ENCODE assay signal across 9 cellular contexts in the genomic region with DNA sequence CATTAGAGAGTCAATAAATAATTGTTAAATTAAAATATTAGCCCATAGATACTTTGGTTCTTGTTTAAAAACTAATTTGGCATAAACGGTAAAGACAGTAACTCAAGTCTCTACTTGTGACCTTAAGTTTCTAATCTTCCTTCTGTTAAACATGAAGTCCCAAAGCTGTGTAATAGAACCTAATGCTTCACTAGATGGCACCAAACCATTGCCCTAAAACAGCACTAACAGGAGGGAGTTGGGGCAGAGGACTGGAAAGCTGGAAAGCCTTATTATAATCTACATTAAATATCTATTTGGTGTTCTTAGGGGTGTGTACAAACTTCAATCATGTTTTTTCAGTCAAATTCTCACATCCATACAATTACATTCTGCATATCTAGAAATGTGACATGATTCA.
DNase-seq lines count a peak whose midpoint lies in the region; ATAC-seq and TF ChIP-seq lines count a peak whose summit lies in the region.
"Had no signal": no experiment of that assay in that cellular context is flagged by ENCODE, and none has a peak within 500 bp of the region (broad histone marks: within the 10 kb centered on the region; RNA-seq: fewer than 3 reads in every experiment).

No MANE protein-coding gene starts in this region.

- H3K27me3 ChIP-seq in effector memory CD4-positive, alpha-beta T cell (replicated peaks; ENCODE audit: control insufficient read depth, insufficient read depth, low read length, poor library complexity, severe bottlenecking) = no peaks in the 10 kb centered on the region

- POLR2A ChIA-PET in WTC11 (lab: Charles Lee) = no interaction called here

- CTCF ChIA-PET in WTC11 (lab: Charles Lee) = interaction anchor here (1.0 to 1.6 kb wide), 7 partner anchors 24 to 614 kb away, joined by 3 to 7 read pairs (median 4); a partner anchor contains a TSS

- no peaks in the 10 kb centered on the region for H3K9me3 Mint-ChIP-seq in WTC11

- no peaks in the 10 kb centered on the region for H3K4me1 Mint-ChIP-seq in WTC11

- H3K27me3 Mint-ChIP-seq in WTC11 (ENCODE audit: low read depth) = no peaks in the 10 kb centered on the region

- no peak overlapping the region for H3K27ac Mint-ChIP-seq in WTC11

- H3K27ac ChIP-seq in effector memory CD4-positive, alpha-beta T cell (ENCODE audit: insufficient read depth, low read length, poor library complexity, severe bottlenecking) = no peak overlapping the region

- H3K4me3 Mint-ChIP-seq in WTC11 = no peak overlapping the region

- H3K9me3 ChIP-seq in effector memory CD4-positive, alpha-beta T cell (ENCODE audit: control insufficient read depth, low read length) = no peaks in the 10 kb centered on the region
- H3K9me3 ChIP-seq: mucosa of descending colon had no signal

- no peaks in the 10 kb centered on the region for H3K36me3 ChIP-seq in effector memory CD4-positive, alpha-beta T cell (ENCODE audit: control insufficient read depth, insufficient read depth, low read length)

- H3K4me1 ChIP-seq in effector memory CD4-positive, alpha-beta T cell (ENCODE audit: control insufficient read depth, insufficient read depth, low read length, poor library complexity, severe bottlenecking) = no peaks in the 10 kb centered on the region

- H3K36me3 Mint-ChIP-seq in WTC11 = no peaks in the 10 kb centered on the region

- DNase-seq in NCI-H1092 (lab: John Stamatoyannopoulos, UW) = peak; percentile 2
- no peak for DNase-seq in WTC11 (ENCODE audit: low spot score)
- DNase-seq in left lobe of liver (ENCODE audit: low spot score) = no peak
- DNase-seq in NCI-H187 treated with DMSO at 0.1 percent for 48 hours (lab: John Stamatoyannopoulos, UW) = no peak
- DNase-seq in effector memory CD4-positive, alpha-beta T cell = no peak
- no peak for DNase-seq in HK-2 (ENCODE audit: unreplicated experiment)

- H3K4me3 ChIP-seq in effector memory CD4-positive, alpha-beta T cell (ENCODE audit: insufficient read depth, low read depth, low read length, poor library complexity, severe bottlenecking) = no peak overlapping the region
- H3K4me3 ChIP-seq: mucosa of descending colon had no signal

- TF ChIP-seq CTCF in WTC11 (IDR thresholded peaks at IDR 0.05) = peak; percentile 23; the same call in 1 of the 2 replicates

- peak; percentile 63 for ATAC-seq in GM18861 (IDR thresholded peaks at IDR 0.05; ENCODE audit: unreplicated experiment)
- peak; percentile 90 for ATAC-seq in WTC11
- ATAC-seq in left lobe of liver = peak; percentile 47
- ATAC-seq in HG03095 (IDR thresholded peaks at IDR 0.05; ENCODE audit: unreplicated experiment) = no peak
- ATAC-seq: mucosa of descending colon had no signal

TF ChIP-seq in WTC11, 78 proteins besides CTCF, POLR2A, EP300 and RAD21 (continues in another document):
- no peak for TF ChIP-seq GRHL2 (CRISPR knock-in tag; IDR thresholded peaks at IDR 0.05; ENCODE audit: insufficient replicate concordance, severe bottlenecking)
- TF ChIP-seq, protein P1, sequence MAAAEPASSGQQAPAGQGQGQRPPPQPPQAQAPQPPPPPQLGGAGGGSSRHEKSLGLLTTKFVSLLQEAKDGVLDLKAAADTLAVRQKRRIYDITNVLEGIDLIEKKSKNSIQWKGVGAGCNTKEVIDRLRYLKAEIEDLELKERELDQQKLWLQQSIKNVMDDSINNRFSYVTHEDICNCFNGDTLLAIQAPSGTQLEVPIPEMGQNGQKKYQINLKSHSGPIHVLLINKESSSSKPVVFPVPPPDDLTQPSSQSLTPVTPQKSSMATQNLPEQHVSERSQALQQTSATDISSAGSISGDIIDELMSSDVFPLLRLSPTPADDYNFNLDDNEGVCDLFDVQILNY (CRISPR knock-in tag; IDR thresholded peaks at IDR 0.05) = no peak
- TF ChIP-seq NFE2L1 (CRISPR knock-in tag; IDR thresholded peaks at IDR 0.05) = no peak
- TF ChIP-seq, protein P2, sequence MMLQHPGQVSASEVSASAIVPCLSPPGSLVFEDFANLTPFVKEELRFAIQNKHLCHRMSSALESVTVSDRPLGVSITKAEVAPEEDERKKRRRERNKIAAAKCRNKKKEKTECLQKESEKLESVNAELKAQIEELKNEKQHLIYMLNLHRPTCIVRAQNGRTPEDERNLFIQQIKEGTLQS (CRISPR knock-in tag; conservative IDR thresholded peaks at IDR 0.05) = no peak
- TF ChIP-seq MXD4 (CRISPR knock-in tag; IDR thresholded peaks at IDR 0.05; ENCODE audit: borderline replicate concordance) = no peak
- TF ChIP-seq, protein P3, sequence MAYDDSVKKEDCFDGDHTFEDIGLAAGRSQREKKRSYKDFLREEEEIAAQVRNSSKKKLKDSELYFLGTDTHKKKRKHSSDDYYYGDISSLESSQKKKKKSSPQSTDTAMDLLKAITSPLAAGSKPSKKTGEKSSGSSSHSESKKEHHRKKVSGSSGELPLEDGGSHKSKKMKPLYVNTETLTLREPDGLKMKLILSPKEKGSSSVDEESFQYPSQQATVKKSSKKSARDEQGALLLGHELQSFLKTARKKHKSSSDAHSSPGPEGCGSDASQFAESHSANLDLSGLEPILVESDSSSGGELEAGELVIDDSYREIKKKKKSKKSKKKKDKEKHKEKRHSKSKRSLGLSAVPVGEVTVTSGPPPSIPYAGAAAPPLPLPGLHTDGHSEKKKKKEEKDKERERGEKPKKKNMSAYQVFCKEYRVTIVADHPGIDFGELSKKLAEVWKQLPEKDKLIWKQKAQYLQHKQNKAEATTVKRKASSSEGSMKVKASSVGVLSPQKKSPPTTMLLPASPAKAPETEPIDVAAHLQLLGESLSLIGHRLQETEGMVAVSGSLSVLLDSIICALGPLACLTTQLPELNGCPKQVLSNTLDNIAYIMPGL (CRISPR knock-in tag; IDR thresholded peaks at IDR 0.05) = no peak
- no peak for TF ChIP-seq JAZF1 (CRISPR knock-in tag; IDR thresholded peaks at IDR 0.05)
- no peak for TF ChIP-seq CREM (CRISPR knock-in tag; IDR thresholded peaks at IDR 0.05)
- TF ChIP-seq, protein P4, sequence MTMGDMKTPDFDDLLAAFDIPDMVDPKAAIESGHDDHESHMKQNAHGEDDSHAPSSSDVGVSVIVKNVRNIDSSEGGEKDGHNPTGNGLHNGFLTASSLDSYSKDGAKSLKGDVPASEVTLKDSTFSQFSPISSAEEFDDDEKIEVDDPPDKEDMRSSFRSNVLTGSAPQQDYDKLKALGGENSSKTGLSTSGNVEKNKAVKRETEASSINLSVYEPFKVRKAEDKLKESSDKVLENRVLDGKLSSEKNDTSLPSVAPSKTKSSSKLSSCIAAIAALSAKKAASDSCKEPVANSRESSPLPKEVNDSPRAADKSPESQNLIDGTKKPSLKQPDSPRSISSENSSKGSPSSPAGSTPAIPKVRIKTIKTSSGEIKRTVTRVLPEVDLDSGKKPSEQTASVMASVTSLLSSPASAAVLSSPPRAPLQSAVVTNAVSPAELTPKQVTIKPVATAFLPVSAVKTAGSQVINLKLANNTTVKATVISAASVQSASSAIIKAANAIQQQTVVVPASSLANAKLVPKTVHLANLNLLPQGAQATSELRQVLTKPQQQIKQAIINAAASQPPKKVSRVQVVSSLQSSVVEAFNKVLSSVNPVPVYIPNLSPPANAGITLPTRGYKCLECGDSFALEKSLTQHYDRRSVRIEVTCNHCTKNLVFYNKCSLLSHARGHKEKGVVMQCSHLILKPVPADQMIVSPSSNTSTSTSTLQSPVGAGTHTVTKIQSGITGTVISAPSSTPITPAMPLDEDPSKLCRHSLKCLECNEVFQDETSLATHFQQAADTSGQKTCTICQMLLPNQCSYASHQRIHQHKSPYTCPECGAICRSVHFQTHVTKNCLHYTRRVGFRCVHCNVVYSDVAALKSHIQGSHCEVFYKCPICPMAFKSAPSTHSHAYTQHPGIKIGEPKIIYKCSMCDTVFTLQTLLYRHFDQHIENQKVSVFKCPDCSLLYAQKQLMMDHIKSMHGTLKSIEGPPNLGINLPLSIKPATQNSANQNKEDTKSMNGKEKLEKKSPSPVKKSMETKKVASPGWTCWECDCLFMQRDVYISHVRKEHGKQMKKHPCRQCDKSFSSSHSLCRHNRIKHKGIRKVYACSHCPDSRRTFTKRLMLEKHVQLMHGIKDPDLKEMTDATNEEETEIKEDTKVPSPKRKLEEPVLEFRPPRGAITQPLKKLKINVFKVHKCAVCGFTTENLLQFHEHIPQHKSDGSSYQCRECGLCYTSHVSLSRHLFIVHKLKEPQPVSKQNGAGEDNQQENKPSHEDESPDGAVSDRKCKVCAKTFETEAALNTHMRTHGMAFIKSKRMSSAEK (CRISPR knock-in tag; IDR thresholded peaks at IDR 0.05; ENCODE audit: borderline replicate concordance) = no peak
- no peak for TF ChIP-seq ZNF317 (CRISPR knock-in tag; IDR thresholded peaks at IDR 0.05; ENCODE audit: borderline replicate concordance, low read depth)
- TF ChIP-seq, protein P5, sequence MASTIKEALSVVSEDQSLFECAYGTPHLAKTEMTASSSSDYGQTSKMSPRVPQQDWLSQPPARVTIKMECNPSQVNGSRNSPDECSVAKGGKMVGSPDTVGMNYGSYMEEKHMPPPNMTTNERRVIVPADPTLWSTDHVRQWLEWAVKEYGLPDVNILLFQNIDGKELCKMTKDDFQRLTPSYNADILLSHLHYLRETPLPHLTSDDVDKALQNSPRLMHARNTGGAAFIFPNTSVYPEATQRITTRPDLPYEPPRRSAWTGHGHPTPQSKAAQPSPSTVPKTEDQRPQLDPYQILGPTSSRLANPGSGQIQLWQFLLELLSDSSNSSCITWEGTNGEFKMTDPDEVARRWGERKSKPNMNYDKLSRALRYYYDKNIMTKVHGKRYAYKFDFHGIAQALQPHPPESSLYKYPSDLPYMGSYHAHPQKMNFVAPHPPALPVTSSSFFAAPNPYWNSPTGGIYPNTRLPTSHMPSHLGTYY (CRISPR knock-in tag; IDR thresholded peaks at IDR 0.05) = no peak
- TF ChIP-seq ZNF396 (CRISPR knock-in tag; IDR thresholded peaks at IDR 0.05; ENCODE audit: borderline replicate concordance) = no peak
- TF ChIP-seq MYBL2 (CRISPR knock-in tag; IDR thresholded peaks at IDR 0.05) = no peak
- TF ChIP-seq ZNF138 (CRISPR knock-in tag; conservative IDR thresholded peaks at IDR 0.05) = no peak
- TF ChIP-seq, protein P6, sequence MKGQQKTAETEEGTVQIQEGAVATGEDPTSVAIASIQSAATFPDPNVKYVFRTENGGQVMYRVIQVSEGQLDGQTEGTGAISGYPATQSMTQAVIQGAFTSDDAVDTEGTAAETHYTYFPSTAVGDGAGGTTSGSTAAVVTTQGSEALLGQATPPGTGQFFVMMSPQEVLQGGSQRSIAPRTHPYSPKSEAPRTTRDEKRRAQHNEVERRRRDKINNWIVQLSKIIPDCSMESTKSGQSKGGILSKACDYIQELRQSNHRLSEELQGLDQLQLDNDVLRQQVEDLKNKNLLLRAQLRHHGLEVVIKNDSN (CRISPR knock-in tag; IDR thresholded peaks at IDR 0.05) = no peak
